In genomic region chr7:157612009-157612663, GRCh38 we compare ENCODE assay signal across 9 cellular contexts.
DNase-seq lines count a peak whose midpoint lies in the region; ATAC-seq and TF ChIP-seq lines count a peak whose summit lies in the region.
"Had no signal": no experiment of that assay in that cellular context is flagged by ENCODE, and none has a peak within 500 bp of the region (broad histone marks: within the 10 kb centered on the region; RNA-seq: fewer than 3 reads in every experiment).

No MANE protein-coding gene starts in this region.

- no peaks in the 10 kb centered on the region for H3K36me3 Mint-ChIP-seq in activated CD4-positive, alpha-beta T cell treated with anti-CD3 and anti-CD28 coated beads, Interleukin-2, amount 10 ng/mL, durations not matched to agents 24 days and 14 days (ENCODE audit: low read depth)
- no peaks in the 10 kb centered on the region for H3K36me3 Mint-ChIP-seq in stimulated activated memory B cell treated with anti-CD40 and anti-IgM and Interleukin-4, amounts not matched to agents 10 μg/mL and 1 μg/mL and 100 μg/mL, for 72 hours

- H3K27me3 Mint-ChIP-seq in activated CD4-positive, alpha-beta T cell treated with anti-CD3 and anti-CD28 coated beads, Interleukin-2, amount 10 ng/mL, durations not matched to agents 24 days and 14 days: peaks cover 2% of the 10 kb centered on the region
- peaks cover 23% of the 10 kb centered on the region for H3K27me3 Mint-ChIP-seq in stimulated activated memory B cell treated with anti-CD40 and anti-IgM and Interleukin-4, amounts not matched to agents 10 μg/mL and 1 μg/mL and 100 μg/mL, for 72 hours

- H3K4me1 Mint-ChIP-seq in activated CD4-positive, alpha-beta T cell treated with anti-CD3 and anti-CD28 coated beads, Interleukin-2, amount 10 ng/mL, durations not matched to agents 24 days and 14 days: peaks cover 5% of the 10 kb centered on the region
- peaks cover 10% of the 10 kb centered on the region for H3K4me1 Mint-ChIP-seq in stimulated activated memory B cell treated with anti-CD40 and anti-IgM and Interleukin-4, amounts not matched to agents 10 μg/mL and 1 μg/mL and 100 μg/mL, for 72 hours

- no peak for TF ChIP-seq POLR2A in esophagus squamous epithelium (IDR thresholded peaks at IDR 0.05)

- H3K4me3 Mint-ChIP-seq in activated CD4-positive, alpha-beta T cell treated with anti-CD3 and anti-CD28 coated beads, Interleukin-2, amount 10 ng/mL, durations not matched to agents 24 days and 14 days: peak overlapping the region; percentile 78
- peak overlapping the region; percentile 72 for H3K4me3 Mint-ChIP-seq in stimulated activated memory B cell treated with anti-CD40 and anti-IgM and Interleukin-4, amounts not matched to agents 10 μg/mL and 1 μg/mL and 100 μg/mL, for 72 hours

- no peaks in the 10 kb centered on the region for H3K36me3 ChIP-seq in esophagus squamous epithelium
- H3K36me3 ChIP-seq: gastrocnemius medialis had no signal

- H3K9me3 ChIP-seq in esophagus squamous epithelium: no peaks in the 10 kb centered on the region
- H3K9me3 ChIP-seq: gastrocnemius medialis had no signal

- intact Hi-C loops in activated CD4-positive, alpha-beta T cell treated with anti-CD3 and anti-CD28 coated beads, Interleukin-2, amount 10 ng/mL, durations not matched to agents 24 days and 14 days (cut with micrococcal nuclease): loop anchor here (10.0 kb wide), 1 partner anchor 177 kb away; no protein-coding TSS in a partner anchor
- intact Hi-C loops in esophagus squamous epithelium (cut with DNase I): no loop called here

- no peak for TF ChIP-seq CTCF in VCaP (conservative IDR thresholded peaks at IDR 0.05)
- TF ChIP-seq CTCF in esophagus squamous epithelium (IDR thresholded peaks at IDR 0.05): no peak
- TF ChIP-seq CTCF in GM10266 (IDR thresholded peaks at IDR 0.05; ENCODE audit: control insufficient read depth, insufficient read depth, low read depth, missing control alignments): no peak
- TF ChIP-seq CTCF in GM20000 (IDR thresholded peaks at IDR 0.05; ENCODE audit: extremely low read depth, missing control alignments): no peak

- ATAC-seq in stimulated activated memory B cell treated with anti-CD40 and anti-IgM and Interleukin-4, amounts not matched to agents 10 μg/mL and 1 μg/mL and 100 μg/mL, for 72 hours: no peak
- ATAC-seq in HG02970 (IDR thresholded peaks at IDR 0.05; ENCODE audit: low FRiP score, unreplicated experiment): no peak
- ATAC-seq: gastrocnemius medialis had no signal

- no peaks in the 10 kb centered on the region for H3K9me3 Mint-ChIP-seq in activated CD4-positive, alpha-beta T cell treated with anti-CD3 and anti-CD28 coated beads, Interleukin-2, amount 10 ng/mL, durations not matched to agents 24 days and 14 days
- H3K9me3 Mint-ChIP-seq in stimulated activated memory B cell treated with anti-CD40 and anti-IgM and Interleukin-4, amounts not matched to agents 10 μg/mL and 1 μg/mL and 100 μg/mL, for 72 hours: peaks cover 3% of the 10 kb centered on the region

- peaks cover 0 to 9% (median 0%) of the 10 kb centered on the region in 4 donors for H3K27me3 ChIP-seq in esophagus squamous epithelium

- DNase-seq in activated CD4-positive, alpha-beta T cell treated with anti-CD3 and anti-CD28 coated beads, Interleukin-2, amount 10 ng/mL, durations not matched to agents 24 days and 14 days: no peak
- no peak for DNase-seq in activated CD4-positive, alpha-beta T cell treated with anti-CD3 and anti-CD28 coated beads for 1 hour
- no peak for DNase-seq in esophagus squamous epithelium (lab: John Stamatoyannopoulos, UW)
- DNase-seq in GM10266 (ENCODE audit: extremely low spot score): no peak
- no peak for DNase-seq in GM20000 (ENCODE audit: low spot score)
- DNase-seq: gastrocnemius medialis had no signal

- H3K27ac Mint-ChIP-seq in activated CD4-positive, alpha-beta T cell treated with anti-CD3 and anti-CD28 coated beads, Interleukin-2, amount 10 ng/mL, durations not matched to agents 24 days and 14 days: peak overlapping the region; percentile 42
- H3K27ac Mint-ChIP-seq in stimulated activated memory B cell treated with anti-CD40 and anti-IgM and Interleukin-4, amounts not matched to agents 10 μg/mL and 1 μg/mL and 100 μg/mL, for 72 hours: no peak overlapping the region

- peak overlapping the region in 3 of 4 donors; percentile 47 to 61 (median 49) for H3K4me3 ChIP-seq in esophagus squamous epithelium

- WGBS in esophagus squamous epithelium, 2 donors: 82% methylated on average over 13 of the region's 33 CpGs; no CpG with 5 or more reads in 1 of the 2 donors

- peaks cover 0 to 31% (median 6%) of the 10 kb centered on the region in 3 donors for H3K4me1 ChIP-seq in esophagus squamous epithelium
- H3K4me1 ChIP-seq: gastrocnemius medialis had no signal

- peak overlapping the region; percentile 67; the same call in 1 of the 2 replicates for H3K27ac ChIP-seq in VCaP
- H3K27ac ChIP-seq in esophagus squamous epithelium: no peak overlapping the region
- H3K27ac ChIP-seq: gastrocnemius medialis had no signal
